Comparison of ENCODE assay signal across 8 cellular contexts in the genomic region with DNA sequence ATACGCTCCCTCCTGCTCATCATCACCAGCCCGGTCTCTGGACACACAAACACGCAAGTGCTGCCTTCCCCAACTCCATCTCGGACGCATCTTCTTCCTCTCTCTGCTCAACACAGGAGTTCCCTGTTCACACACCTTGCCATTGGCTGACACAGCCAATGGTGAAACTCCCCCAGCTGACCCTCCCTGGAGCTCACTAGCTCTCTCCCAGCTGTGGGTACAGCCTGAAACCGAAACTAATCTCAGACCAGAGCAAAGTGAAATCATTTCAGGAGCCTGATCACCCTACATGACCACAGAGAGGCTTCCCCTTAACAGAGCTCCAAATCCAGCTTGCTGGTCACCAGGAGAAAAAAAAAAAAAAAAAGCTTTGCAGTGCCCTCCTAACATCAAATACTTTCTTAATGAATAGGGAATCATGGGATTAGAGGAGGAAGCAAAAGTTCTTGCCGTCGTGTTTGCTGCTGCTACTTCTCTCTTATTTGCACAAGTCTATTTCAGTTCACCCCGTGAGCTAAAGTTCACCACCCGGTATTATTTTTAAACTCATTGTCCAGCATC. TPM values are rescaled to one million over a fixed set of nuclear protein-coding genes. Genes with fewer than 3 reads are reported as not detected.
DNase-seq lines count a peak whose midpoint lies in the region; ATAC-seq, FAIRE-seq and TF ChIP-seq lines count a peak whose summit lies in the region.

No MANE protein-coding gene starts in this region.

- H3K9me3 ChIP-seq in ES-I3 (ENCODE audit: control insufficient read depth, insufficient read depth, low read length) (no peaks in the 10 kb centered on the region), RWPE2 (ENCODE audit: severe bottlenecking) (no peaks in the 10 kb centered on the region), subcutaneous abdominal adipose tissue (ENCODE audit: control insufficient read depth in 5 of 5, low read length in 5 of 5) (no peaks in the 10 kb centered on the region)

- H3K9ac ChIP-seq in ES-I3 (ENCODE audit: low read depth, low read length) (peak overlapping the region; percentile 3; the same call in 1 of the 2 replicates), subcutaneous abdominal adipose tissue (ENCODE audit: low read length in 5 of 5) (peak overlapping the region; percentile 42 to 77 (median 59))

- H3K4me1 ChIP-seq in ES-I3 (ENCODE audit: insufficient read depth, low read length) (peaks cover 49% of the 10 kb centered on the region), RWPE2 (ENCODE audit: insufficient read depth, poor library complexity, severe bottlenecking) (peaks cover 71% of the 10 kb centered on the region), subcutaneous abdominal adipose tissue (ENCODE audit: control insufficient read depth in 5 of 5, insufficient read depth in 5 of 5, low read length in 5 of 5) (peaks cover 13 to 81% (median 77%) of the 10 kb centered on the region in 5 donors)

- H3K4me3 ChIP-seq in RWPE2 (ENCODE audit: severe bottlenecking): peak overlapping the region; percentile 6
- H3K4me3 ChIP-seq in bronchial epithelial cell (ENCODE audit: low read depth, low read length): peak overlapping the region; percentile 21
- peak overlapping the region; percentile 63 to 69 (median 66) for H3K4me3 ChIP-seq in subcutaneous abdominal adipose tissue (ENCODE audit: low read depth in 1 of 5, low read length in 5 of 5)

- H3K27ac ChIP-seq in RWPE2 (ENCODE audit: poor library complexity, severe bottlenecking) (peak overlapping the region; percentile 96), subcutaneous abdominal adipose tissue (ENCODE audit: low read depth, low read length) (peak overlapping the region; percentile 58)

- DNase-seq in RWPE2 (ENCODE audit: low spot score): no peak
- DNase-seq in bronchial epithelial cell (ENCODE audit: low read depth): peak; percentile 70
- DNase-seq in left lobe of liver (ENCODE audit: low spot score): peak; percentile 56
- no peak for DNase-seq in activated gamma-delta T cell treated with Interleukin-2 at 50 U/mL for 16 hours

- ATAC-seq in GM21390 (IDR thresholded peaks at IDR 0.05; ENCODE audit: unreplicated experiment) (peak; percentile 90), HG03571 (IDR thresholded peaks at IDR 0.05; ENCODE audit: unreplicated experiment) (peak; percentile 73), RWPE2 (ENCODE audit: low read depth) (peak; percentile 68), left lobe of liver (peak; percentile 90)

- FAIRE-seq in bronchial epithelial cell (lab: Jason Lieb, UNC): no peak

- TF ChIP-seq CTCF in RWPE2 (IDR thresholded peaks at IDR 0.05; ENCODE audit: poor library complexity, severe bottlenecking) (no peak), bronchial epithelial cell (IDR thresholded peaks at IDR 0.05; ENCODE audit: insufficient read depth, low read length, severe bottlenecking) (no peak)

- H3K36me3 ChIP-seq in ES-I3 (ENCODE audit: insufficient read depth, low read length) (no peaks in the 10 kb centered on the region), RWPE2 (ENCODE audit: low read depth) (no peaks in the 10 kb centered on the region), bronchial epithelial cell (ENCODE audit: control insufficient read depth, insufficient read depth, low read length) (no peaks in the 10 kb centered on the region), subcutaneous abdominal adipose tissue (ENCODE audit: control insufficient read depth in 5 of 5, insufficient read depth in 5 of 5, low read length in 5 of 5) (no peaks in the 10 kb centered on the region)

- no peaks in the 10 kb centered on the region for H3K27me3 ChIP-seq in RWPE2 (ENCODE audit: insufficient read depth, poor library complexity, severe bottlenecking)
- H3K27me3 ChIP-seq in bronchial epithelial cell (ENCODE audit: control insufficient read depth, insufficient read depth, low read length): no peaks in the 10 kb centered on the region
- H3K27me3 ChIP-seq in subcutaneous abdominal adipose tissue (ENCODE audit: control insufficient read depth in 5 of 5, insufficient read depth in 4 of 5, low read length in 5 of 5): no peaks in the 10 kb centered on the region

RNA-seq across cellular contexts. Expression of gene CUEDC1, which starts 8.3 kb away (rescaled TPM):
- total RNA-seq in bronchial epithelial cell (3.4 and 6.9 TPM in 2 replicates), left lobe of liver (8.1 TPM)

RNA-seq across cellular contexts. Expression of gene VEZF1, which starts 41.2 kb away (rescaled TPM):
- total RNA-seq in bronchial epithelial cell (17.3 and 23.2 TPM in 2 replicates), left lobe of liver (12.5 TPM)

Comparison
In these comparisons a context has a peak if more than half of its experiments do, and no peak if none do; other contexts are left out.
1. DNase-seq: peak in bronchial epithelial cell (single experiment) and left lobe of liver (single experiment); none in RWPE2 (single experiment) and activated gamma-delta T cell treated with Interleukin-2 at 50 U/mL for 16 hours (single experiment).
2. H3K4me3 ChIP-seq: peak in every context shown above with its lines; median percentile 66 in subcutaneous abdominal adipose tissue; 21 in bronchial epithelial cell; 6 in RWPE2.
3. Peak in every context shown above with its lines, with median percentiles within 50 percentile points of each other: ATAC-seq.